In genomic region chr10:80611481-80611880, GRCh38 we compare ENCODE assay signal across 36 cellular contexts.
"Had no signal": no experiment of that assay in that cellular context is flagged by ENCODE, and none has a peak within 500 bp of the region (broad histone marks: within the 10 kb centered on the region; RNA-seq: fewer than 3 reads in every experiment).

No MANE protein-coding gene starts in this region.

- H3K36me3 Mint-ChIP-seq: activated CD4-positive, alpha-beta memory T cell treated with anti-CD3 and anti-CD28 coated beads for 36 hours; activated naive CD8-positive, alpha-beta T cell treated with anti-CD3 and anti-CD28 coated beads, Interleukin-2, amount 10 ng/mL, durations not matched to agents 7 days and 5 days; brain had no signal

- H3K4me1 Mint-ChIP-seq: activated B cell treated with CpG ODN at 0.5 μM for 24 hours; activated CD4-positive, alpha-beta T cell treated with anti-CD3 and anti-CD28 coated beads, Interleukin-2, amount 10 ng/mL, durations not matched to agents 24 days and 14 days; activated T-helper 17 cell treated with anti-CD3 and anti-CD28 coated beads, Interleukin-2, amount 50 U/mL, for 72 hours; central memory CD8-positive, alpha-beta T cell had no signal

- DNase-seq: activated B cell treated with CpG ODN at 0.5 μM for 24 hours; activated CD4-positive, alpha-beta memory T cell treated with anti-CD3 and anti-CD28 coated beads for 36 hours; activated CD4-positive, alpha-beta T cell treated with anti-CD3 and anti-CD28 coated beads for 4 hours; activated CD4-positive, alpha-beta T cell treated with anti-CD3 and anti-CD28 coated beads, Interleukin-2, amount 10 ng/mL, durations not matched to agents 24 days and 14 days; activated CD4-positive, alpha-beta T cell treated with anti-CD3 and anti-CD28 coated beads, Interleukin-2, amount 50 U/mL, for 1 hour; activated CD4-positive, alpha-beta T cell treated with anti-CD3 and anti-CD28 coated beads, Interleukin-2, amount 50 U/mL, for 4 hours; activated CD4-positive, CD25-positive, alpha-beta regulatory T cell treated with anti-CD3 and anti-CD28 coated beads, Interleukin-2, amount 50 U/mL, for 72 hours; activated CD8-positive, alpha-beta memory T cell treated with anti-CD3 and anti-CD28 coated beads, Interleukin-2, amount 50 U/mL, for 4 hours; activated CD8-positive, alpha-beta T cell treated with anti-CD3 and anti-CD28 coated beads for 36 hours; activated effector memory CD4-positive, alpha-beta T cell treated with anti-CD3 and anti-CD28 coated beads, Interleukin-2, amount 50 U/mL, for 16 hours; activated gamma-delta T cell treated with Interleukin-2 at 50 U/mL for 16 hours; activated naive CD4-positive, alpha-beta T cell; activated naive CD4-positive, alpha-beta T cell treated with anti-CD3 and anti-CD28 coated beads for 36 hours; activated naive CD4-positive, alpha-beta T cell treated with anti-CD3 and anti-CD28 coated beads, Interleukin-2, amount 50 U/mL, for 16 hours; activated naive CD8-positive, alpha-beta T cell treated with anti-CD3 and anti-CD28 coated beads, Interleukin-2, amount 10 ng/mL, durations not matched to agents 7 days and 5 days; activated naive CD8-positive, alpha-beta T cell treated with anti-CD3 and anti-CD28 coated beads, Interleukin-2, amount 50 U/mL, for 24 hours; activated T-cell treated with anti-CD3 and anti-CD28 coated beads for 4 hours; activated T-cell treated with anti-CD3 and anti-CD28 coated beads, Interleukin-2, amount 50 U/mL, for 1 hour; activated T-cell treated with anti-CD3 and anti-CD28 coated beads, Interleukin-2, amount 50 U/mL, for 4 hours; activated T-cell treated with anti-CD3 and anti-CD28 coated beads, Interleukin-2, amount 50 U/mL, for 72 hours; amygdala; caudate nucleus; cerebellar nuclear complex; T-helper 1 cell; T-helper 2 cell; T-helper 9 cell had no signal

- H3K27ac ChIP-seq: ascending aorta, cardiac muscle cell, VCaP had no signal

- H3K9me3 Mint-ChIP-seq: activated B cell treated with CpG ODN at 0.5 μM for 24 hours; activated CD4-positive, alpha-beta memory T cell treated with anti-CD3 and anti-CD28 coated beads for 36 hours; activated CD4-positive, alpha-beta T cell treated with anti-CD3 and anti-CD28 coated beads, Interleukin-2, amount 10 ng/mL, durations not matched to agents 24 days and 14 days; activated CD8-positive, alpha-beta T cell treated with anti-CD3 and anti-CD28 coated beads for 36 hours; activated naive CD4-positive, alpha-beta T cell treated with anti-CD3 and anti-CD28 coated beads for 36 hours; activated naive CD8-positive, alpha-beta T cell treated with anti-CD3 and anti-CD28 coated beads, Interleukin-2, amount 10 ng/mL, durations not matched to agents 7 days and 5 days; activated T-cell treated with anti-CD3 and anti-CD28 coated beads, Interleukin-2, amount 50 U/mL, for 4 hours; activated T-helper 1 cell treated with anti-CD3 and anti-CD28 coated beads, Interleukin-12 subunit alpha, Interleukin-12 subunit beta, Interleukin-2, Interleukin-4 antibody, amounts not matched to agents 30 ng/mL and 10 ng/mL and 1 ng/mL, durations not matched to agents 14 hours and 24 hours and 36 hours; activated T-helper 17 cell treated with anti-CD3 and anti-CD28 coated beads, Interleukin-2, amount 50 U/mL, for 72 hours; central memory CD8-positive, alpha-beta T cell; T-helper 2 cell treated with Interferon-gamma antibody and Interleukin-4, amounts not matched to agents 5 μg/mL and 100 μg/mL, for 36 hours had no signal

- H3K36me3 ChIP-seq: ascending aorta, cardiac muscle cell had no signal

- ATAC-seq: activated CD8-positive, alpha-beta T cell treated with anti-CD3 and anti-CD28 coated beads for 36 hours; activated naive CD4-positive, alpha-beta T cell treated with anti-CD3 and anti-CD28 coated beads, Interleukin-2, amount 50 U/mL, for 72 hours; activated naive CD8-positive, alpha-beta T cell treated with anti-CD3 and anti-CD28 coated beads, Interleukin-2, amount 50 U/mL, for 24 hours; activated T-cell treated with anti-CD3 and anti-CD28 coated beads, Interleukin-2, amount 50 U/mL, for 4 hours; activated T-cell treated with anti-CD3 and anti-CD28 coated beads, Interleukin-2, amount 50 U/mL, for 72 hours; activated T-helper 17 cell treated with anti-CD3 and anti-CD28 coated beads, Interleukin-2, amount 50 U/mL, for 72 hours had no signal

- H3K4me1 ChIP-seq: ascending aorta had no signal

- H3K9me3 ChIP-seq: ascending aorta had no signal

- H3K27ac Mint-ChIP-seq: activated B cell treated with CpG ODN at 0.5 μM for 24 hours; activated CD4-positive, alpha-beta memory T cell treated with anti-CD3 and anti-CD28 coated beads for 36 hours; activated CD4-positive, alpha-beta T cell treated with anti-CD3 and anti-CD28 coated beads, Interleukin-2, amount 10 ng/mL, durations not matched to agents 24 days and 14 days; activated CD8-positive, alpha-beta T cell treated with anti-CD3 and anti-CD28 coated beads for 36 hours; activated naive CD4-positive, alpha-beta T cell treated with anti-CD3 and anti-CD28 coated beads for 36 hours; activated naive CD4-positive, alpha-beta T cell treated with anti-CD3 and anti-CD28 coated beads, Interleukin-2, amount 50 U/mL, for 72 hours; activated naive CD8-positive, alpha-beta T cell treated with anti-CD3 and anti-CD28 coated beads, Interleukin-2, amount 10 ng/mL, durations not matched to agents 7 days and 5 days; activated naive CD8-positive, alpha-beta T cell treated with anti-CD3 and anti-CD28 coated beads, Interleukin-2, amount 50 U/mL, for 24 hours; activated T-cell treated with anti-CD3 and anti-CD28 coated beads, Interleukin-2, amount 50 U/mL, for 72 hours; activated T-helper 1 cell treated with anti-CD3 and anti-CD28 coated beads, Interleukin-12 subunit alpha, Interleukin-12 subunit beta, Interleukin-2, Interleukin-4 antibody, amounts not matched to agents 30 ng/mL and 10 ng/mL and 1 ng/mL, durations not matched to agents 14 hours and 24 hours and 36 hours; activated T-helper 17 cell treated with anti-CD3 and anti-CD28 coated beads, Interleukin-2, amount 50 U/mL, for 72 hours; T-helper 1 cell treated with Interleukin-12 subunit alpha and Interleukin-12 subunit beta and Interleukin-4 antibody, amounts not matched to agents 30 μg/mL and 1 μg/mL, for 36 hours; T-helper 2 cell treated with Interferon-gamma antibody and Interleukin-4, amounts not matched to agents 5 μg/mL and 100 μg/mL, for 36 hours had no signal

- H3K4me3 ChIP-seq: ascending aorta, cardiac muscle cell had no signal

- H3K27me3 ChIP-seq: ascending aorta, cardiac muscle cell had no signal

- H3K4me3 Mint-ChIP-seq: activated B cell treated with CpG ODN at 0.5 μM for 24 hours; activated CD4-positive, alpha-beta memory T cell treated with anti-CD3 and anti-CD28 coated beads for 36 hours; activated CD4-positive, alpha-beta T cell treated with anti-CD3 and anti-CD28 coated beads, Interleukin-2, amount 10 ng/mL, durations not matched to agents 24 days and 14 days; activated CD8-positive, alpha-beta T cell treated with anti-CD3 and anti-CD28 coated beads for 36 hours; activated naive CD4-positive, alpha-beta T cell treated with anti-CD3 and anti-CD28 coated beads for 36 hours; activated naive CD8-positive, alpha-beta T cell treated with anti-CD3 and anti-CD28 coated beads, Interleukin-2, amount 10 ng/mL, durations not matched to agents 7 days and 5 days; activated naive CD8-positive, alpha-beta T cell treated with anti-CD3 and anti-CD28 coated beads, Interleukin-2, amount 50 U/mL, for 24 hours; activated T-cell treated with anti-CD3 and anti-CD28 coated beads, Interleukin-2, amount 50 U/mL, for 4 hours; activated T-cell treated with anti-CD3 and anti-CD28 coated beads, Interleukin-2, amount 50 U/mL, for 72 hours; activated T-helper 1 cell treated with anti-CD3 and anti-CD28 coated beads, Interleukin-12 subunit alpha, Interleukin-12 subunit beta, Interleukin-2, Interleukin-4 antibody, amounts not matched to agents 30 ng/mL and 10 ng/mL and 1 ng/mL, durations not matched to agents 14 hours and 24 hours and 36 hours; activated T-helper 17 cell treated with anti-CD3 and anti-CD28 coated beads, Interleukin-2, amount 50 U/mL, for 72 hours; brain; central memory CD8-positive, alpha-beta T cell; T-helper 1 cell treated with Interleukin-12 subunit alpha and Interleukin-12 subunit beta and Interleukin-4 antibody, amounts not matched to agents 30 μg/mL and 1 μg/mL, for 36 hours; T-helper 2 cell treated with Interferon-gamma antibody and Interleukin-4, amounts not matched to agents 5 μg/mL and 100 μg/mL, for 36 hours had no signal

- H3K27me3 Mint-ChIP-seq: activated CD4-positive, alpha-beta memory T cell treated with anti-CD3 and anti-CD28 coated beads for 36 hours; activated CD8-positive, alpha-beta T cell treated with anti-CD3 and anti-CD28 coated beads for 36 hours; activated naive CD8-positive, alpha-beta T cell treated with anti-CD3 and anti-CD28 coated beads, Interleukin-2, amount 50 U/mL, for 24 hours; activated T-helper 17 cell treated with anti-CD3 and anti-CD28 coated beads, Interleukin-2, amount 50 U/mL, for 72 hours; brain; central memory CD8-positive, alpha-beta T cell had no signal
